Comparison of ENCODE assay signal across 1 cellular context in genomic region chr14:88798161-88798560, GRCh38.
TF ChIP-seq lines count a peak whose summit lies in the region.

No MANE protein-coding gene starts in this region.

TF ChIP-seq in GM23338, 12 proteins besides CTCF, POLR2A, EP300 and RAD21 (continued from another document):
- no peak for TF ChIP-seq REST (IDR thresholded peaks at IDR 0.05; ENCODE audit: unreplicated experiment)
- TF ChIP-seq JUNB (IDR thresholded peaks at IDR 0.05; ENCODE audit: unreplicated experiment) = no peak
- no peak for TF ChIP-seq ETS1 (IDR thresholded peaks at IDR 0.05)
- TF ChIP-seq ZNF331 (CRISPR knock-in tag; IDR thresholded peaks at IDR 0.05; ENCODE audit: low read depth) = no peak
- no peak for TF ChIP-seq EZH2phosphoT487 (IDR thresholded peaks at IDR 0.05; ENCODE audit: unreplicated experiment)
- no peak for TF ChIP-seq NANOG (IDR thresholded peaks at IDR 0.05; ENCODE audit: borderline replicate concordance)
- no peak for TF ChIP-seq POLR2AphosphoS5 (IDR thresholded peaks at IDR 0.05; ENCODE audit: low read depth)
